ENCODE assay signal across 8 cellular contexts in the genomic region with DNA sequence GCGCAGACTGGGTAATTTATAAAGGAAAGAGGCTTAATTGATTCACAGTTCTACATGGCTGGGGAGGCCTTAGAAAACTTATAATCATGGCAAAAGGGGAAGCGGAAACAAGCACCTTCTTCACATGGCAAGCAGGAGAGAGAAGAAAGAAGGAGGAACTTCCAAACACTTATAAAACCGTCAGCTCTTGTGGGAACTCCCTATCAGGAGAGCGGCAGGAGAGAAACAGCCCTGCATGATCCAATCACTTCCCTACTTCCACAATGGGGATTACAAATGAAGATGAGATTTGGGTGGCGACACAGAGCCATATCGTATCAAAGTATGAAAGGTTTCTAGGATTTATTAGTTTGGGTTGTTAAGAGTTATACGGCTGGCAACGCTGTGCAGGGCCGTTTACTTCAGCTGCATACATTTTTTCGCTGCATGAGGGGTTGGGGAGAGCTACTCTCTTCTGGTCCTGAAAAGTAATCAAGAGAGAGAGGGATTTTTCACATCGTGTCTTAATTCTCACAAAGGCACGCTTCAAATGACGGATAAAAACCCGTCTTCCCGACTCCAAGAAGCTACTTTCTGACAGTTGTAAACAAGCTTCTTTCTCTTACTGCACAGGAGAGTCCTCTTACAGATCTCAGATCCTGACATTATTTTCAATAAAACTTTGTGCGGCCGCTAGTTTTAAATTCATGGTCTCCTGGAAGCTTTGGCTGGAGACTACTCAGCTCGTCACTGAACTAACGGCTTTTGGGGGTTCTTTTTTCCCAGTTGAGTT. TPM values are rescaled to one million over a fixed set of nuclear protein-coding genes. Genes with fewer than 3 reads are reported as not detected.
DNase-seq lines count a peak whose midpoint lies in the region; ATAC-seq and TF ChIP-seq lines count a peak whose summit lies in the region.

No MANE protein-coding gene starts in this region.

- H2BK12ac ChIP-seq in trophoblast cell (ENCODE audit: low read length) = no peak overlapping the region

- H3K79me2 ChIP-seq in trophoblast cell (ENCODE audit: control insufficient read depth, insufficient read depth, low read length, poor library complexity) = peaks cover 3% of the 10 kb centered on the region

- H3K9me3 ChIP-seq in KOPT-K1 (ENCODE audit: insufficient read depth, low read length, poor library complexity, severe bottlenecking) = no peaks in the 10 kb centered on the region
- H3K9me3 ChIP-seq in heart right ventricle = no peaks in the 10 kb centered on the region
- no peaks in the 10 kb centered on the region for H3K9me3 ChIP-seq in trophoblast cell (ENCODE audit: insufficient read depth, low read depth, low read length)

- peaks cover 7 to 8% of the 10 kb centered on the region in 2 donors for H3K9me3 Mint-ChIP-seq in activated naive CD4-positive, alpha-beta T cell treated with anti-CD3 and anti-CD28 coated beads, Interleukin-2, amount 50 U/mL, for 72 hours

- peaks cover 3% of the 10 kb centered on the region for H3K79me1 ChIP-seq in trophoblast cell (ENCODE audit: low read length)

- H3K4ac ChIP-seq in trophoblast cell (ENCODE audit: low read depth, low read length) = no peak overlapping the region

- WGBS in heart right ventricle, 2 donors = 7 to 9% methylated on average over 19 of the region's 19 CpGs
- WGBS in trophoblast cell (ENCODE audit: extremely low coverage, insufficient coverage, insufficient read length) = no CpG with 5 or more reads among the region's 19 CpGs

- H2BK120ac ChIP-seq in trophoblast cell (ENCODE audit: insufficient read depth, low read length, poor library complexity) = no peak overlapping the region

- peak overlapping the region; percentile 97 to 98 for H3K27ac Mint-ChIP-seq in activated naive CD4-positive, alpha-beta T cell treated with anti-CD3 and anti-CD28 coated beads, Interleukin-2, amount 50 U/mL, for 72 hours

- H2BK5ac ChIP-seq in trophoblast cell (ENCODE audit: low read depth, low read length, poor library complexity) = no peak overlapping the region

- H3K36me3 Mint-ChIP-seq in activated naive CD4-positive, alpha-beta T cell treated with anti-CD3 and anti-CD28 coated beads, Interleukin-2, amount 50 U/mL, for 72 hours = peaks cover 29% of the 10 kb centered on the region in 2 donors

- no peak overlapping the region for H3K18ac ChIP-seq in trophoblast cell (ENCODE audit: low read length)

- no peak overlapping the region for H3K14ac ChIP-seq in trophoblast cell (ENCODE audit: low read length)

- H3K27ac ChIP-seq in KOPT-K1 (ENCODE audit: low read depth, low read length, poor library complexity, severe bottlenecking) = peak overlapping the region; percentile 85
- H3K27ac ChIP-seq in heart right ventricle = peak overlapping the region; percentile 16 to 96 (median 82)
- H3K27ac ChIP-seq in trophoblast cell (ENCODE audit: low read depth, low read length) = no peak overlapping the region

- H3K4me3 ChIP-seq in heart right ventricle (peak overlapping the region; percentile 50 to 89 (median 74)), trophoblast cell (ENCODE audit: low read depth, low read length) (no peak overlapping the region)

- peak; percentile 35 for DNase-seq in NCI-H146 (lab: John Stamatoyannopoulos, UW)
- DNase-seq in NCI-H146 treated with DMSO at 0.1 percent for 48 hours (lab: John Stamatoyannopoulos, UW; ENCODE audit: unreplicated experiment) = no peak
- DNase-seq in activated naive CD4-positive, alpha-beta T cell treated with anti-CD3 and anti-CD28 coated beads, Interleukin-2, amount 50 U/mL, for 72 hours (ENCODE audit: low spot score in 2 of 2) = no peak
- DNase-seq in heart right ventricle = no peak
- DNase-seq in trophoblast cell = peak in 1 of 2 donors; percentile 7
- no peak for DNase-seq in cortex of kidney (lab: John Stamatoyannopoulos, UW)

- no peak overlapping the region for H4K91ac ChIP-seq in trophoblast cell (ENCODE audit: low read depth, low read length)

- peak overlapping the region; percentile 76 for H3K9ac ChIP-seq in trophoblast cell (ENCODE audit: low read length)

- H3K36me3 ChIP-seq in KOPT-K1 (ENCODE audit: insufficient read depth, low read length) (no peaks in the 10 kb centered on the region), heart right ventricle (no peaks in the 10 kb centered on the region), trophoblast cell (ENCODE audit: control insufficient read depth in 1 of 2, insufficient read depth in 2 of 2, low read length in 2 of 2) (no peaks in the 10 kb centered on the region)

- H3K4me1 ChIP-seq in heart right ventricle (peaks cover 0 to 23% (median 13%) of the 10 kb centered on the region in 9 donors), trophoblast cell (ENCODE audit: control insufficient read depth in 1 of 2, insufficient read depth in 2 of 2, low read length in 2 of 2) (no peaks in the 10 kb centered on the region)

- peak overlapping the region; percentile 89 for H3K4me2 ChIP-seq in trophoblast cell (ENCODE audit: low read length)

- intact Hi-C loops in heart right ventricle (cut with DNase I) = loop anchor here in 4 of 10 donors (2.0 to 5.0 kb wide), 3 partner anchors 57 to 193 kb away; a partner anchor contains a TSS

- H2AK5ac ChIP-seq in trophoblast cell (ENCODE audit: low read length) = no peak overlapping the region

- H2AFZ ChIP-seq in trophoblast cell (ENCODE audit: insufficient read depth, low read length, poor library complexity) = peak overlapping the region; percentile 30

- no peak for TF ChIP-seq CTCF in heart right ventricle (IDR thresholded peaks at IDR 0.05)

- H3K27me3 ChIP-seq in heart right ventricle (no peaks in the 10 kb centered on the region), trophoblast cell (ENCODE audit: insufficient read depth, low read length) (no peaks in the 10 kb centered on the region)

- H4K12ac ChIP-seq in trophoblast cell (ENCODE audit: low read depth, low read length) = no peak overlapping the region

- ATAC-seq in GM21786 (IDR thresholded peaks at IDR 0.05; ENCODE audit: unreplicated experiment) = peak; percentile 7
- ATAC-seq in activated naive CD4-positive, alpha-beta T cell treated with anti-CD3 and anti-CD28 coated beads, Interleukin-2, amount 50 U/mL, for 72 hours = peak; percentile 9 to 11
- peak; percentile 2 to 56 (median 35) for ATAC-seq in heart right ventricle

- peak overlapping the region; percentile 76 for H4K8ac ChIP-seq in trophoblast cell (ENCODE audit: low read depth, low read length)

- H3K23ac ChIP-seq in trophoblast cell (ENCODE audit: low read length) = no peak overlapping the region

RNA-seq across cellular contexts. Expression of a gene that starts 0.8 kb away (rescaled TPM):
- total RNA-seq in activated naive CD4-positive, alpha-beta T cell treated with anti-CD3 and anti-CD28 coated beads, Interleukin-2, amount 50 U/mL, for 72 hours = 10 to 100 TPM; 31.2 to 68.7 TPM
- 10 to 100 TPM; 20.2 to 27.6 (median 23.7) TPM for total RNA-seq in heart right ventricle
- polyA plus RNA-seq in heart right ventricle = 10 to 100 TPM; 15.5 to 20.3 TPM
- 19.0 and 19.9 TPM in 2 replicates for polyA plus RNA-seq in trophoblast cell (2013)

RNA-seq across cellular contexts. Expression of a gene that starts 24.6 kb away (rescaled TPM):
- not detected for total RNA-seq in activated naive CD4-positive, alpha-beta T cell treated with anti-CD3 and anti-CD28 coated beads, Interleukin-2, amount 50 U/mL, for 72 hours
- not detected for total RNA-seq in heart right ventricle
- not detected for polyA plus RNA-seq in heart right ventricle
- polyA plus RNA-seq in trophoblast cell (2013) = not detected in 2 replicates

RNA-seq across cellular contexts. Expression of a gene that starts 57.5 kb away (rescaled TPM):
- total RNA-seq in activated naive CD4-positive, alpha-beta T cell treated with anti-CD3 and anti-CD28 coated beads, Interleukin-2, amount 50 U/mL, for 72 hours = 10 to 100 TPM in 1 of 2 donors, 1 to 10 TPM in 1; 2.8 to 11.3 TPM
- 10 to 100 TPM; 25.3 to 47.6 (median 38.2) TPM for total RNA-seq in heart right ventricle
- 10 to 100 TPM; 12.6 to 38.3 TPM for polyA plus RNA-seq in heart right ventricle
- polyA plus RNA-seq in trophoblast cell (2013) = 16.1 and 16.3 TPM in 2 replicates
